ENCODE assay signal across 25 cellular contexts in genomic region chr7:113209449-113210203, GRCh38.
A peak's percentile ranks its signal among the peaks of the same experiment; 100 is the strongest.
DNase-seq lines count a peak whose midpoint lies in the region; ATAC-seq, FAIRE-seq and TF ChIP-seq lines count a peak whose summit lies in the region.
"Had no signal": no experiment of that assay in that cellular context is flagged by ENCODE, and none has a peak within 500 bp of the region (broad histone marks: within the 10 kb centered on the region; RNA-seq: fewer than 3 reads in every experiment).

No MANE protein-coding gene starts in this region.

- no peaks in the 10 kb centered on the region for H4K20me1 ChIP-seq in keratinocyte (ENCODE audit: control insufficient read depth, extremely low read depth, insufficient read depth, low read length)

- H3K4me1 ChIP-seq in keratinocyte (ENCODE audit: control insufficient read depth, extremely low read depth, insufficient read depth, low read length), result no peaks in the 10 kb centered on the region
- H3K4me1 ChIP-seq: adrenal gland, gastrocnemius medialis, psoas muscle, spleen, thyroid gland had no signal

- peaks cover 5% of the 10 kb centered on the region for H3K9me3 ChIP-seq in MG63
- H3K9me3 ChIP-seq in keratinocyte (ENCODE audit: control insufficient read depth, low read depth, low read length), result no peaks in the 10 kb centered on the region
- H3K9me3 ChIP-seq: adrenal gland, gastrocnemius medialis, neutrophil, psoas muscle, spleen, thyroid gland had no signal

- no peaks in the 10 kb centered on the region for H3K9me1 ChIP-seq in keratinocyte (ENCODE audit: control insufficient read depth, extremely low read depth, insufficient read depth, low read length)

- no peak overlapping the region for H3K9ac ChIP-seq in keratinocyte (ENCODE audit: control insufficient read depth, extremely low read depth, insufficient read depth, low read length)

- FAIRE-seq in bronchial epithelial cell (lab: Jason Lieb, UNC), result no peak
- peak; percentile 60 for FAIRE-seq in keratinocyte (lab: Jason Lieb, UNC)

- H2AFZ ChIP-seq in keratinocyte (ENCODE audit: control insufficient read depth, low read length), result no peak overlapping the region

- TF ChIP-seq CTCF in bronchial epithelial cell (IDR thresholded peaks at IDR 0.05; ENCODE audit: insufficient read depth, low read length, severe bottlenecking) (no peak), keratinocyte (optimal IDR thresholded peaks at IDR 0.05 in 1 of 3, IDR thresholded peaks at IDR 0.05 in 1 of 3, conservative IDR thresholded peaks at IDR 0.05 in 1 of 3; ENCODE audit: extremely low read depth in 1 of 3, insufficient read depth in 2 of 3, low read length in 3 of 3) (no peak)

- H3K27me3 ChIP-seq in MG63, result no peaks in the 10 kb centered on the region
- no peaks in the 10 kb centered on the region for H3K27me3 ChIP-seq in bronchial epithelial cell (ENCODE audit: control insufficient read depth, insufficient read depth, low read length)
- no peaks in the 10 kb centered on the region for H3K27me3 ChIP-seq in keratinocyte (ENCODE audit: control insufficient read depth, extremely low read depth, insufficient read depth, low read length)
- H3K27me3 ChIP-seq: adrenal gland, cardiac muscle cell, gastrocnemius medialis, neutrophil, thyroid gland had no signal

- no peak overlapping the region for H3K4me2 ChIP-seq in keratinocyte (ENCODE audit: control insufficient read depth, extremely low read depth, insufficient read depth, low read depth, low read length)

- no peak overlapping the region for H3K27ac ChIP-seq in keratinocyte (ENCODE audit: control insufficient read depth, insufficient read depth, low read length)
- H3K27ac ChIP-seq: adrenal gland, cardiac muscle cell, gastrocnemius medialis, neutrophil, psoas muscle, RWPE1, spleen, thyroid gland had no signal

- ATAC-seq in HG03025 (IDR thresholded peaks at IDR 0.05; ENCODE audit: low FRiP score, unreplicated experiment), result no peak
- ATAC-seq: activated CD8-positive, alpha-beta T cell treated with anti-CD3 and anti-CD28 coated beads for 36 hours; gastrocnemius medialis; psoas muscle had no signal

- H3K79me2 ChIP-seq in keratinocyte (ENCODE audit: control insufficient read depth, insufficient read depth, low read length), result no peaks in the 10 kb centered on the region

- DNase-seq in EL (peak; percentile 41), MG63 (peak; percentile 3), bronchial epithelial cell (ENCODE audit: low read depth) (peak; percentile 73), keratinocyte (ENCODE audit: low read depth, low spot score) (no peak), DMS 273 treated with DMSO at 0.1 percent for 48 hours (lab: John Stamatoyannopoulos, UW) (no peak), NCI-H146 (lab: John Stamatoyannopoulos, UW) (no peak)
- no peak for DNase-seq in activated CD4-positive, alpha-beta T cell treated with anti-CD3 and anti-CD28 coated beads for 48 hours
- DNase-seq: activated CD8-positive, alpha-beta T cell treated with anti-CD3 and anti-CD28 coated beads for 36 hours; activated gamma-delta T cell treated with Interleukin-2 at 50 U/mL for 16 hours; activated T-cell treated with anti-CD3 and anti-CD28 coated beads, Interleukin-2, amount 50 U/mL, for 1 hour; adrenal gland; CD4-positive, alpha-beta T cell; DMS153; gastrocnemius medialis; NCI-H526; psoas muscle; spleen; stimulated activated CD4-positive, alpha-beta T cell treated with anti-CD3 and anti-CD28 coated beads, Interleukin-4, amount 100 ng/mL, for 1 hour; stimulated activated naive CD4-positive, alpha-beta T cell treated with Interleukin-2 at 50 U/mL for 16 hours; T1000; thyroid gland had no signal

- dilution Hi-C loops in keratinocyte (cut with MboI; ENCODE audit: extremely low pct_ligation_motif_present, low sequenced_read_pairs), result no loop called here

- H3K36me3 ChIP-seq in MG63, result no peaks in the 10 kb centered on the region
- H3K36me3 ChIP-seq in bronchial epithelial cell (ENCODE audit: control insufficient read depth, insufficient read depth, low read length), result no peaks in the 10 kb centered on the region
- H3K36me3 ChIP-seq in keratinocyte (ENCODE audit: control insufficient read depth in 2 of 2, extremely low read depth in 1 of 2, insufficient read depth in 2 of 2, low read length in 2 of 2), result no peaks in the 10 kb centered on the region
- H3K36me3 ChIP-seq: adrenal gland, cardiac muscle cell, gastrocnemius medialis, neutrophil, spleen, thyroid gland had no signal

- H3K4me3 ChIP-seq in MG63 (no peak overlapping the region), bronchial epithelial cell (ENCODE audit: low read depth, low read length) (no peak overlapping the region), keratinocyte (ENCODE audit: control insufficient read depth in 2 of 3, extremely low read depth in 1 of 3, insufficient read depth in 2 of 3, low read depth in 1 of 3, low read length in 3 of 3) (no peak overlapping the region)
- H3K4me3 ChIP-seq: adrenal gland, cardiac muscle cell, gastrocnemius medialis, psoas muscle, spleen, thyroid gland had no signal

Comparison
In these comparisons a context has a peak if more than half of its experiments do, and no peak if none do; other contexts are left out.
1. DNase-seq: peak in EL (single experiment), MG63 (single experiment) and bronchial epithelial cell (single experiment); none in keratinocyte (single experiment), activated CD4-positive, alpha-beta T cell treated with anti-CD3 and anti-CD28 coated beads for 48 hours (single experiment), DMS 273 treated with DMSO at 0.1 percent for 48 hours (single experiment) and NCI-H146 (single experiment).